In genomic region chr3:102488316-102488715, GRCh38 we compare ENCODE assay signal across 29 cellular contexts. TPM values are rescaled to one million over a fixed set of nuclear protein-coding genes. Genes with fewer than 3 reads are reported as not detected.
"Had no signal": no experiment of that assay in that cellular context is flagged by ENCODE, and none has a peak within 500 bp of the region (broad histone marks: within the 10 kb centered on the region; RNA-seq: fewer than 3 reads in every experiment).

No MANE protein-coding gene starts in this region.

- H3K9me3 Mint-ChIP-seq: natural killer cell treated with Interleukin-12 subunit alpha and Interleukin-12 subunit beta and Interleukin-15 and Interleukin-18, amount 100 ng/mL, for 72 hours had no signal

- H3K9me3 ChIP-seq: heart right ventricle, neutrophil, pancreas, right lobe of liver, testis, tibial artery had no signal

- H3K27ac Mint-ChIP-seq: immature natural killer cell; memory B cell; naive B cell; natural killer cell treated with Interleukin-12 subunit alpha and Interleukin-12 subunit beta and Interleukin-15 and Interleukin-18, amount 100 ng/mL, for 72 hours; type B pancreatic cell had no signal

- H3K36me3 Mint-ChIP-seq: immature natural killer cell; memory B cell; naive B cell; natural killer cell treated with Interleukin-12 subunit alpha and Interleukin-12 subunit beta and Interleukin-15 and Interleukin-18, amount 100 ng/mL, for 72 hours; type B pancreatic cell had no signal

- H3K4me3 ChIP-seq: dorsolateral prefrontal cortex, heart right ventricle, lung, pancreas, right lobe of liver, smooth muscle cell, testis, tibial artery had no signal

- H3K27me3 Mint-ChIP-seq: natural killer cell treated with Interleukin-12 subunit alpha and Interleukin-12 subunit beta and Interleukin-15 and Interleukin-18, amount 100 ng/mL, for 72 hours; type B pancreatic cell had no signal

- H3K27ac ChIP-seq: dorsolateral prefrontal cortex, heart right ventricle, neutrophil, pancreas, right lobe of liver, testis, tibial artery had no signal

- DNase-seq: dorsolateral prefrontal cortex; effector CD4-positive, alpha-beta T cell; foreskin melanocyte; glutamatergic neuron; heart right ventricle; immature natural killer cell; islet precursor cell; naive B cell; pancreas; right lobe of liver; stimulated activated CD4-positive, alpha-beta T cell treated with anti-CD3 and anti-CD28 coated beads, Interleukin-12 subunit alpha, Interleukin-12 subunit beta, amount 100 ng/mL, for 4 hours; stimulated activated CD4-positive, alpha-beta T cell treated with anti-CD3 and anti-CD28 coated beads, Interleukin-1b, Interleukin-23, amount 100 ng/mL, for 48 hours; stimulated activated CD4-positive, alpha-beta T cell treated with anti-CD3 and anti-CD28 coated beads, Interleukin-4, amount 100 ng/mL, for 1 hour; stimulated activated CD8-positive, alpha-beta memory T cell treated with anti-CD3 and anti-CD28 coated beads, Interleukin-4, amount 100 ng/mL, for 48 hours; stimulated activated naive CD4-positive, alpha-beta T cell treated with Interleukin-2 at 50 U/mL for 16 hours; substantia nigra; testis; tibial artery had no signal

- H3K27me3 ChIP-seq: heart right ventricle, neutrophil, pancreas, right lobe of liver, testis, tibial artery had no signal

- H3K4me1 Mint-ChIP-seq: immature natural killer cell, memory B cell, naive B cell, neural crest cell had no signal

- H3K4me1 ChIP-seq: heart right ventricle, pancreas, right lobe of liver, testis, tibial artery had no signal

- ATAC-seq: heart right ventricle; natural killer cell treated with Interleukin-12 subunit alpha and Interleukin-12 subunit beta and Interleukin-15 and Interleukin-18, amount 100 ng/mL, for 72 hours; pancreas; right lobe of liver had no signal

- H3K36me3 ChIP-seq: heart right ventricle, neutrophil, pancreas, right lobe of liver, tibial artery had no signal

- H3K4me3 Mint-ChIP-seq: immature natural killer cell; memory B cell; naive B cell; natural killer cell treated with Interleukin-12 subunit alpha and Interleukin-12 subunit beta and Interleukin-15 and Interleukin-18, amount 100 ng/mL, for 72 hours; neural crest cell; type B pancreatic cell had no signal

- H3K4me2 ChIP-seq: smooth muscle cell had no signal

RNA-seq across cellular contexts. Expression of gene ZPLD1, which starts 53.5 kb away (rescaled TPM):
- total RNA-seq: heart right ventricle; lung; mononuclear cell; natural killer cell treated with Interleukin-12 subunit alpha and Interleukin-12 subunit beta and Interleukin-15 and Interleukin-18, amount 100 ng/mL, for 72 hours; neural crest cell; omental fat pad; smooth muscle cell had no signal
- polyA plus RNA-seq: esophagus, immature natural killer cell, urinary bladder had no signal
